11 cellular contexts compared by ENCODE assay signal in genomic region chr2:60977562-60977895, GRCh38.
"Had no signal": no experiment of that assay in that cellular context is flagged by ENCODE, and none has a peak within 500 bp of the region (broad histone marks: within the 10 kb centered on the region; RNA-seq: fewer than 3 reads in every experiment).

No MANE protein-coding gene starts in this region.

- DNase-seq: amygdala; cerebellar nuclear complex; dermis blood vessel endothelial cell; hippocampal formation; kidney glomerular epithelial cell; posterior cingulate gyrus; stimulated activated CD4-positive, alpha-beta T cell treated with anti-CD3 and anti-CD28 coated beads, Interleukin-4, amount 100 ng/mL, for 4 hours; tibial artery; uterus had no signal

- H3K27me3 Mint-ChIP-seq: brain had no signal

- H3K4me1 ChIP-seq: tibial artery, uterus had no signal

- H3K36me3 Mint-ChIP-seq: brain had no signal

- H3K27ac ChIP-seq: tibial artery, uterus had no signal

- H3K9me3 Mint-ChIP-seq: brain had no signal

- H3K9me3 ChIP-seq: tibial artery, uterus had no signal

- H3K4me3 Mint-ChIP-seq: brain had no signal

- H3K4me3 ChIP-seq: tibial artery, uterus had no signal

- H3K27me3 ChIP-seq: tibial artery, uterus had no signal

- H3K27ac Mint-ChIP-seq: brain had no signal

- H3K36me3 ChIP-seq: uterus had no signal

- ATAC-seq: SK-N-SH treated with all-trans-retinoic acid at 6 μM for 48 hours had no signal
